ENCODE assay signal across 8 cellular contexts in the genomic region with DNA sequence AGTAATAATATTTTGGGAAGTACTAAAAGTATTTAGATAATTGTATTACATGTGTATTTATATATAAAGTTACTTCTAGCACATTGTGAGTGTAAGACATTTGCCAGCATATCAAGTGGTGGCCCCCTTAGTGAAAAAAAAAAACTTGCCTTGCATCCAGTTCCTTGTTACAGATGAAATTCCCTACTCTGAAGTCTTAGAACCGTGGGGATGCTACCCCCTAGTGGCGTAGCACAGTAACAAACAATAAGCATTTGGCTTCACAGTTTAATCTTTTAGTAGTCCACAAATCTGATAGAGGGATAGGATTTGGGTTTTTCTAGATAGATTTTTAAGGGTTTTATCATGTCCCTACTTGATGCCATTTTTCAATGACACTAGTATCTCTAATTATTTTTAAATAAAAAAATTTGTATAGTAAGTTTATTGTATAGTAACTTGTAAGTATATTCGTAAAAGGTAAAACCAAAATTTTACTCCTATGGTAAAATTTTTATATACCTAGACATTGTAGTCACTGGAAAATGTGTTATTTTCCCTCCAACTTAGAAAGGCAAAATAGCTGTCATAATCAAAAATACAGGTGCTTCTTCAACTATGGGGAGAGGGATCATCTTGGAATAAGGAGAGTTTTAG. TPM values are rescaled to one million over a fixed set of nuclear protein-coding genes. Genes with fewer than 3 reads are reported as not detected.
DNase-seq lines count a peak whose midpoint lies in the region; ATAC-seq and TF ChIP-seq lines count a peak whose summit lies in the region.

No MANE protein-coding gene starts in this region.

- ATAC-seq in GM18861 (IDR thresholded peaks at IDR 0.05; ENCODE audit: unreplicated experiment) (peak; percentile 76), HG03469 (IDR thresholded peaks at IDR 0.05; ENCODE audit: unreplicated experiment) (peak; percentile 81), lung (ENCODE audit: insufficient read depth, low FRiP score) (peak; percentile 91)

- TF ChIP-seq CTCF in lung (IDR thresholded peaks at IDR 0.05; ENCODE audit: control extremely low read depth, extremely low read depth) = peak; percentile 76

- no peaks in the 10 kb centered on the region for H3K27me3 ChIP-seq in lung (ENCODE audit: control insufficient read depth, insufficient read depth)

- H3K4me1 ChIP-seq in lung (ENCODE audit: control insufficient read depth in 2 of 2, insufficient read depth in 2 of 2, low read length in 2 of 2) = no peaks in the 10 kb centered on the region

- no peaks in the 10 kb centered on the region for H3K9me3 ChIP-seq in lung (ENCODE audit: control insufficient read depth in 2 of 2, insufficient read depth in 1 of 2, low read length in 1 of 2)

- no peak overlapping the region for H3K27ac ChIP-seq in lung (ENCODE audit: low read depth in 1 of 2, low read length in 1 of 2)

- 41 to 45% methylated on average over 3 of the region's 3 CpGs for WGBS in lung, 2 donors

- peaks cover 3 to 9% of the 10 kb centered on the region in 2 donors for H3K36me3 ChIP-seq in lung (ENCODE audit: control insufficient read depth in 2 of 2, insufficient read depth in 2 of 2, low read length in 2 of 2)

- peak; percentile 75 for DNase-seq in AG08395 (ENCODE audit: low spot score)
- peak; percentile 70 for DNase-seq in NCI-H69 (lab: John Stamatoyannopoulos, UW)
- DNase-seq in activated CD4-positive, alpha-beta T cell treated with anti-CD3 and anti-CD28 coated beads for 48 hours = peak; percentile 69
- peak; percentile 90 for DNase-seq in dermis blood vessel endothelial cell
- peak; percentile 65 for DNase-seq in lung (ENCODE audit: low spot score)
- DNase-seq in stimulated activated CD8-positive, alpha-beta memory T cell treated with anti-CD3 and anti-CD28 coated beads, Interleukin-2, amount 100 ng/mL, for 1 hour (ENCODE audit: low read depth in 2 of 2) = peak; percentile 36 to 49

- H3K4me3 ChIP-seq in lung = no peak overlapping the region

RNA-seq across cellular contexts. Expression of gene SMC4, which starts 14.3 kb away (rescaled TPM):
- 46.8 and 131 TPM in 2 replicates for total RNA-seq in dermis blood vessel endothelial cell
- 100 to 1,000 TPM in 1 of 2 donors, 10 to 100 TPM in 1; 56.5 to 258 TPM for total RNA-seq in lung
- polyA plus RNA-seq in lung = 10 to 100 TPM; 13.0 to 56.0 TPM

RNA-seq across cellular contexts. Expression of gene IFT80, which starts 14.7 kb away (rescaled TPM):
- total RNA-seq in dermis blood vessel endothelial cell = 28.6 and 31.4 TPM in 2 replicates
- total RNA-seq in lung = 100 to 1,000 TPM in 1 of 2 donors, 10 to 100 TPM in 1; 33.2 to 114 TPM
- 10 to 100 TPM; 13.1 to 22.6 TPM for polyA plus RNA-seq in lung

RNA-seq across cellular contexts. Expression of gene TRIM59, which starts 35.9 kb away (rescaled TPM):
- total RNA-seq in dermis blood vessel endothelial cell (19.7 and 30.5 TPM in 2 replicates), lung (10 to 100 TPM in 1 of 2 donors, 1 to 10 TPM in 1; 4.2 to 12.5 TPM)
- 1 to 10 TPM; 1.1 to 2.1 TPM for polyA plus RNA-seq in lung
